ENCODE assay signal across 9 cellular contexts in genomic region chr5:177367323-177367848, GRCh38. TPM values are rescaled to one million over a fixed set of nuclear protein-coding genes. Genes with fewer than 3 reads are reported as not detected.
A peak's percentile ranks its signal among the peaks of the same experiment; 100 is the strongest.
DNase-seq lines count a peak whose midpoint lies in the region; ATAC-seq and TF ChIP-seq lines count a peak whose summit lies in the region.
"Had no signal": no experiment of that assay in that cellular context is flagged by ENCODE, and none has a peak within 500 bp of the region (broad histone marks: within the 10 kb centered on the region; RNA-seq: fewer than 3 reads in every experiment).

No MANE protein-coding gene starts in this region.

- no peaks in the 10 kb centered on the region for H3K79me2 ChIP-seq in parathyroid adenoma

- H3K9ac ChIP-seq in adipocyte (ENCODE audit: low read length) (peak overlapping the region; percentile 11), parathyroid adenoma (no peak overlapping the region)

- no peak for DNase-seq in AG04449 (ENCODE audit: low read depth, low spot score)
- DNase-seq in adipocyte (ENCODE audit: low read depth): no peak
- DNase-seq in right cardiac atrium: peak in 1 of 3 donors; percentile 49
- DNase-seq in HAP-1 (ENCODE audit: low spot score in 2 of 2): no peak
- no peak for DNase-seq in activated effector memory CD4-positive, alpha-beta T cell treated with Interleukin-2 at 50 U/mL for 16 hours
- no peak for DNase-seq in GM13976 (ENCODE audit: low spot score)

- POLR2A ChIA-PET in AG04449 (lab: Yijun Ruan, JAX): interaction anchor here (0.9 to 1.3 kb wide), 3 partner anchors 16 to 130 kb away, joined by 3 to 5 read pairs (median 3); partner anchors contain the start of genes LMAN2 and PDLIM7

- in situ Hi-C loops in HAP-1 (cut with MboI; ENCODE audit: low sequenced_read_pairs) (no loop called here), GM13976 (cut with MboI; ENCODE audit: low sequenced_read_pairs, unreplicated experiment) (no loop called here)

- no peaks in the 10 kb centered on the region for H3K9me3 ChIP-seq in adipocyte (ENCODE audit: control insufficient read depth, low read length)
- H3K9me3 ChIP-seq in right cardiac atrium (ENCODE audit: control insufficient read depth, low read length): no peaks in the 10 kb centered on the region
- H3K9me3 ChIP-seq in parathyroid adenoma (ENCODE audit: control insufficient read depth, low read length): no peaks in the 10 kb centered on the region
- no peaks in the 10 kb centered on the region for H3K9me3 ChIP-seq in HAP-1

- 22% methylated on average over 46 of the region's 46 CpGs for WGBS in right cardiac atrium

- H3K27ac ChIP-seq in right cardiac atrium (ENCODE audit: low read length): no peak overlapping the region
- peak overlapping the region; percentile 82 for H3K27ac ChIP-seq in parathyroid adenoma

- H3K27me3 ChIP-seq in adipocyte (replicated peaks; ENCODE audit: control insufficient read depth, insufficient read depth, low read length) (peaks cover 14% of the 10 kb centered on the region), right cardiac atrium (ENCODE audit: control insufficient read depth, insufficient read depth) (no peaks in the 10 kb centered on the region), parathyroid adenoma (ENCODE audit: control insufficient read depth, insufficient read depth, low read length) (no peaks in the 10 kb centered on the region), HAP-1 (ENCODE audit: low read depth) (no peaks in the 10 kb centered on the region)

- TF ChIP-seq CTCF in AG04449 (IDR thresholded peaks at IDR 0.05; ENCODE audit: insufficient read depth, low read length, missing control alignments) (no peak), parathyroid adenoma (IDR thresholded peaks at IDR 0.05) (no peak), GM13976 (IDR thresholded peaks at IDR 0.05; ENCODE audit: borderline replicate concordance, control extremely low read depth, extremely low read depth, insufficient read depth, missing control alignments) (no peak)

- peak overlapping the region; percentile 90 for H3K4me2 ChIP-seq in parathyroid adenoma (ENCODE audit: low read length)

- ATAC-seq in right cardiac atrium (peak; percentile 3 to 8), GM21526 (IDR thresholded peaks at IDR 0.05; ENCODE audit: low FRiP score, unreplicated experiment) (no peak)

- CTCF ChIA-PET in AG04449 (lab: Yijun Ruan, JAX): interaction anchor here (1.1 to 35.1 kb wide), 10 partner anchors 8 to 254 kb away, joined by 3 to 853 read pairs (median 8); partner anchors contain the start of genes F12, PFN3 and SLC34A1

- peaks cover 24% of the 10 kb centered on the region for H3K4me1 ChIP-seq in adipocyte (ENCODE audit: control insufficient read depth, insufficient read depth, low read length)
- H3K4me1 ChIP-seq in right cardiac atrium (ENCODE audit: control insufficient read depth, insufficient read depth, low read length): peaks cover 4% of the 10 kb centered on the region
- peaks cover 12% of the 10 kb centered on the region for H3K4me1 ChIP-seq in parathyroid adenoma
- peaks cover 9% of the 10 kb centered on the region for H3K4me1 ChIP-seq in HAP-1

- H3K36me3 ChIP-seq in adipocyte (ENCODE audit: control insufficient read depth, insufficient read depth, low read length, severe bottlenecking) (no peaks in the 10 kb centered on the region), parathyroid adenoma (ENCODE audit: control insufficient read depth, insufficient read depth, low read length) (no peaks in the 10 kb centered on the region), HAP-1 (replicated peaks) (no peaks in the 10 kb centered on the region)

- peak overlapping the region; percentile 64 for H2AFZ ChIP-seq in parathyroid adenoma

- intact Hi-C loops in right cardiac atrium (cut with DNase I): no loop called here

- peak overlapping the region; percentile 57 for H3K4me3 ChIP-seq in AG04449 (ENCODE audit: low read depth, low read length)
- H3K4me3 ChIP-seq in adipocyte (ENCODE audit: low read length): peak overlapping the region; percentile 80
- H3K4me3 ChIP-seq in right cardiac atrium (ENCODE audit: low read length): peak overlapping the region; percentile 54
- peak overlapping the region; percentile 58 for H3K4me3 ChIP-seq in parathyroid adenoma (ENCODE audit: low read depth, low read length)
- H3K4me3 ChIP-seq in HAP-1: no peak overlapping the region

RNA-seq across cellular contexts. Expression of gene RGS14, which starts 9.7 kb away (rescaled TPM):
- 1 to 10 TPM; 3.8 to 5.1 (median 4.2) TPM for total RNA-seq in right cardiac atrium
- polyA plus RNA-seq in right cardiac atrium: 4.6 TPM

RNA-seq across cellular contexts. Expression of gene LMAN2, which starts 15.9 kb away (rescaled TPM):
- total RNA-seq in right cardiac atrium: 10 to 100 TPM; 59.0 to 74.3 (median 68.8) TPM
- polyA plus RNA-seq in right cardiac atrium: 109 TPM

RNA-seq across cellular contexts. Expression of gene SLC34A1, which starts 16.8 kb away (rescaled TPM):
- total RNA-seq in right cardiac atrium: not detected
- not detected for polyA plus RNA-seq in right cardiac atrium

RNA-seq across cellular contexts. Expression of gene PFN3, which starts 33.1 kb away (rescaled TPM):
- not detected for total RNA-seq in right cardiac atrium
- polyA plus RNA-seq in right cardiac atrium: not detected
- total RNA-seq: mononuclear cell had no signal

RNA-seq across cellular contexts. Expression of gene F12, which starts 42.0 kb away (rescaled TPM):
- total RNA-seq in right cardiac atrium: under 1 TPM; 0.17 to 0.34 (median 0.26) TPM
- polyA plus RNA-seq in right cardiac atrium: 0.27 TPM
